ENCODE assay signal across 21 cellular contexts in genomic region chr15:64127521-64128275, GRCh38. TPM values are rescaled to one million over a fixed set of nuclear protein-coding genes. Genes with fewer than 3 reads are reported as not detected.
A peak's percentile ranks its signal among the peaks of the same experiment; 100 is the strongest.
DNase-seq lines count a peak whose midpoint lies in the region; ATAC-seq, FAIRE-seq and TF ChIP-seq lines count a peak whose summit lies in the region.
"Had no signal": no experiment of that assay in that cellular context is flagged by ENCODE, and none has a peak within 500 bp of the region (broad histone marks: within the 10 kb centered on the region; RNA-seq: fewer than 3 reads in every experiment).

No MANE protein-coding gene starts in this region.

- H3K36me3 ChIP-seq in cardiac muscle cell, result peaks cover 73% of the 10 kb centered on the region
- H3K36me3 ChIP-seq in psoas muscle (ENCODE audit: insufficient read depth in 1 of 2, low read depth in 1 of 2), result peaks cover 29 to 97% of the 10 kb centered on the region in 2 donors
- H3K36me3 ChIP-seq in upper lobe of right lung, result peaks cover 100% of the 10 kb centered on the region
- peaks cover 0 to 79% (median 53%) of the 10 kb centered on the region in 3 donors for H3K36me3 ChIP-seq in pancreas

- H3K27ac ChIP-seq in cardiac muscle cell, result peak overlapping the region; percentile 38
- H3K27ac ChIP-seq in psoas muscle, result peak overlapping the region; percentile 66
- peak overlapping the region; percentile 32 for H3K27ac ChIP-seq in upper lobe of right lung
- no peak overlapping the region for H3K27ac ChIP-seq in pancreas
- H3K27ac ChIP-seq: C4-2B, KMS-11 had no signal

- no peak for DNase-seq in cardiac muscle cell (ENCODE audit: low read depth in 1 of 2, low spot score in 1 of 2)
- DNase-seq in cardiac septum (ENCODE audit: low spot score), result no peak
- DNase-seq in left kidney (ENCODE audit: low read depth, low spot score), result peak; percentile 66
- no peak for DNase-seq in psoas muscle
- no peak for DNase-seq in upper lobe of right lung
- no peak for DNase-seq in pancreas
- DNase-seq in T-helper 1 cell, result no peak
- DNase-seq: DMS53, GDM1, IMR-90, NCI-H1092 treated with DMSO at 0.1 percent for 48 hours, NCI-H2029 treated with DMSO at 0.1 percent for 48 hours, NCI-H345, NCI-H524, OCI-M1 had no signal

- H3K4me3 ChIP-seq in cardiac muscle cell, result no peak overlapping the region
- no peak overlapping the region for H3K4me3 ChIP-seq in psoas muscle
- H3K4me3 ChIP-seq in upper lobe of right lung, result no peak overlapping the region
- H3K4me3 ChIP-seq in pancreas, result no peak overlapping the region

- TF ChIP-seq CTCF in cardiac muscle cell (IDR thresholded peaks at IDR 0.05; ENCODE audit: low read depth, low read length), result no peak
- no peak for TF ChIP-seq CTCF in psoas muscle (IDR thresholded peaks at IDR 0.05)
- TF ChIP-seq CTCF in upper lobe of right lung (IDR thresholded peaks at IDR 0.05), result no peak
- TF ChIP-seq CTCF in pancreas (IDR thresholded peaks at IDR 0.05), result no peak

- H3K4me1 ChIP-seq in cardiac muscle cell (ENCODE audit: low read depth), result peaks cover 4% of the 10 kb centered on the region
- peaks cover 10% of the 10 kb centered on the region for H3K4me1 ChIP-seq in psoas muscle
- no peaks in the 10 kb centered on the region for H3K4me1 ChIP-seq in upper lobe of right lung
- H3K4me1 ChIP-seq in pancreas, result no peaks in the 10 kb centered on the region

- ATAC-seq in psoas muscle (peak; percentile 67 to 84 (median 74)), upper lobe of right lung (peak; percentile 90), pancreas (no peak), GM19467 (IDR thresholded peaks at IDR 0.05; ENCODE audit: unreplicated experiment) (no peak)

- intact Hi-C loops in cardiac septum (cut with DNase I) (no loop called here), psoas muscle (cut with DNase I) (no loop called here), upper lobe of right lung (cut with DNase I) (no loop called here), pancreas (cut with DNase I) (no loop called here)

- no peak for FAIRE-seq in pancreas (lab: Jason Lieb, UNC)
- FAIRE-seq: D721Med, H54, RCC 7860 had no signal

- no peaks in the 10 kb centered on the region for H3K9me3 ChIP-seq in cardiac muscle cell (ENCODE audit: low read depth)
- no peaks in the 10 kb centered on the region for H3K9me3 ChIP-seq in psoas muscle
- no peaks in the 10 kb centered on the region for H3K9me3 ChIP-seq in upper lobe of right lung
- no peaks in the 10 kb centered on the region for H3K9me3 ChIP-seq in pancreas

- WGBS in psoas muscle, 3 donors, result 27 to 47% (median 31%) methylated on average over 6 of the region's 6 CpGs
- WGBS in pancreas, 2 donors, result 81 to 83% methylated on average over 6 of the region's 6 CpGs

- H3K27me3 ChIP-seq in cardiac muscle cell (no peaks in the 10 kb centered on the region), psoas muscle (ENCODE audit: insufficient read depth in 3 of 3, low read length in 2 of 3) (no peaks in the 10 kb centered on the region), upper lobe of right lung (no peaks in the 10 kb centered on the region), pancreas (no peaks in the 10 kb centered on the region)

RNA-seq across cellular contexts. Expression of gene SNX22, which starts 23.8 kb away (rescaled TPM):
- total RNA-seq in cardiac muscle cell (1.5 and 2.1 TPM in 2 replicates), cardiac septum (1.5 TPM), psoas muscle (under 1 TPM; 0.08 to 0.17 (median 0.16) TPM), upper lobe of right lung (28.3 TPM), pancreas (1 to 10 TPM in 3 of 6 donors, under 1 TPM in 3; 0.51 to 3.5 (median 1.0) TPM)
- polyA plus RNA-seq in cardiac muscle cell (0.59 and 2.0 TPM in 2 replicates), psoas muscle (under 1 TPM; 0.06 to 0.31 (median 0.23) TPM), pancreas (1 to 10 TPM; 1.4 to 4.0 TPM)

RNA-seq across cellular contexts. Expression of gene SNX1, which starts 31.9 kb away (rescaled TPM):
- total RNA-seq in cardiac muscle cell (35.7 and 36.5 TPM in 2 replicates), cardiac septum (111 TPM), psoas muscle (100 to 1,000 TPM in 1 of 4 donors, 10 to 100 TPM in 3; 36.4 to 102 (median 49.3) TPM), upper lobe of right lung (162 TPM), pancreas (10 to 100 TPM; 41.3 to 82.4 (median 49.5) TPM)
- polyA plus RNA-seq in cardiac muscle cell (36.9 and 37.0 TPM in 2 replicates), psoas muscle (10 to 100 TPM; 59.6 to 64.4 (median 63.2) TPM), pancreas (10 to 100 TPM; 32.9 to 36.6 TPM)

RNA-seq across cellular contexts. Expression of gene CIAO2A, which starts 34.1 kb away (rescaled TPM):
- total RNA-seq in cardiac muscle cell, result 115 and 126 TPM in 2 replicates
- polyA plus RNA-seq in cardiac muscle cell, result 181 and 187 TPM in 2 replicates
- total RNA-seq in cardiac septum, result 46.9 TPM
- total RNA-seq in psoas muscle, result 10 to 100 TPM; 24.0 to 80.8 (median 34.5) TPM
- 100 to 1,000 TPM in 1 of 3 donors, 10 to 100 TPM in 2; 73.5 to 109 (median 79.2) TPM for polyA plus RNA-seq in psoas muscle
- total RNA-seq in upper lobe of right lung, result 54.9 TPM
- 10 to 100 TPM; 16.0 to 44.1 (median 26.3) TPM for total RNA-seq in pancreas
- polyA plus RNA-seq in pancreas, result 10 to 100 TPM; 42.0 to 61.2 TPM

RNA-seq across cellular contexts. Expression of gene PPIB, which starts 35.1 kb away (rescaled TPM):
- total RNA-seq in cardiac muscle cell, result 382 and 714 TPM in 2 replicates
- 550 and 1,055 TPM in 2 replicates for polyA plus RNA-seq in cardiac muscle cell
- total RNA-seq in cardiac septum, result 121 TPM
- total RNA-seq in psoas muscle, result 10 to 100 TPM; 40.8 to 61.1 (median 50.1) TPM
- 100 to 1,000 TPM in 1 of 3 donors, 10 to 100 TPM in 2; 38.0 to 160 (median 79.6) TPM for polyA plus RNA-seq in psoas muscle
- 389 TPM for total RNA-seq in upper lobe of right lung
- 100 to 1,000 TPM; 230 to 367 (median 349) TPM for total RNA-seq in pancreas
- polyA plus RNA-seq in pancreas, result 100 to 1,000 TPM; 432 to 576 TPM

Comparison
In these comparisons a context has a peak if more than half of its experiments do, and no peak if none do; other contexts are left out.
1. H3K27ac ChIP-seq: peak in cardiac muscle cell (single experiment), psoas muscle (single experiment) and upper lobe of right lung (single experiment); none in pancreas (0 of 4).
2. ATAC-seq: peak in psoas muscle (4 of 4) and upper lobe of right lung (single experiment); none in pancreas (0 of 4) and GM19467 (single experiment).